In genomic region chr11:76608228-76608627, GRCh38 we compare ENCODE assay signal across 7 cellular contexts.
DNase-seq lines count a peak whose midpoint lies in the region; ATAC-seq, FAIRE-seq and TF ChIP-seq lines count a peak whose summit lies in the region.
"Not testable (repeated sequence)": the region's sequence is repeated elsewhere in the genome, so short reads cannot be mapped to it uniquely, and the experiment has no call there.

No MANE protein-coding gene starts in this region.

- not testable (repeated sequence) for H3K4me2 ChIP-seq in HepG2 (ENCODE audit: low read depth, low read length)

- CTCF ChIA-PET in HepG2 (lab: Yijun Ruan, JAX; ENCODE audit: low intra/inter-chr PET ratio, low total read pairs) = not testable (repeated sequence)

- not testable (repeated sequence) for H3K27ac ChIP-seq in colonic mucosa; HepG2 (ENCODE audit: extremely low read length, insufficient read depth, low read length); suprapubic skin

- not testable (repeated sequence) for TF ChIP-seq EP300 in HepG2 (IDR thresholded peaks at IDR 0.05; ENCODE audit: low read depth in 2 of 2, low read length in 2 of 2); HepG2 (CRISPR knock-in tag; IDR thresholded peaks at IDR 0.05; ENCODE audit: borderline replicate concordance); suprapubic skin (IDR thresholded peaks at IDR 0.05)

- H3K36me3 ChIP-seq in colonic mucosa; HepG2 (replicated peaks in 1 of 2; ENCODE audit: control insufficient read depth in 1 of 2, insufficient read depth in 2 of 2, low read length in 2 of 2); suprapubic skin: not testable (repeated sequence)

- ATAC-seq in HepG2 = not testable (repeated sequence)

- H4K20me1 ChIP-seq in HepG2 (ENCODE audit: insufficient read depth, low read length) = not testable (repeated sequence)

- peaks cover 41% of the 10 kb centered on the region for H3K4me1 Mint-ChIP-seq in glutamatergic neuron (ENCODE audit: low read depth, unreplicated experiment)

- TF ChIP-seq POLR2A in HepG2 (IDR thresholded peaks at IDR 0.05; ENCODE audit: insufficient read depth in 1 of 2, low read depth in 2 of 2, low read length in 2 of 2); suprapubic skin (IDR thresholded peaks at IDR 0.05): not testable (repeated sequence)

- not testable (repeated sequence) for TF ChIP-seq CTCF in colonic mucosa (IDR thresholded peaks at IDR 0.05); glutamatergic neuron (IDR thresholded peaks at IDR 0.05; ENCODE audit: partially characterized antibody, unreplicated experiment); HepG2 (CRISPR knock-in tag; IDR thresholded peaks at IDR 0.05); suprapubic skin (IDR thresholded peaks at IDR 0.05)

- not testable (repeated sequence) for H3K9me3 ChIP-seq in colonic mucosa; HepG2 (ENCODE audit: low read length); suprapubic skin

- peaks cover 21% of the 10 kb centered on the region for H3K9me3 Mint-ChIP-seq in glutamatergic neuron (ENCODE audit: unreplicated experiment)

- peak; percentile 1 for DNase-seq in activated CD4-positive, alpha-beta T cell treated with anti-CD3 and anti-CD28 coated beads for 1 hour
- peak; percentile 25 for DNase-seq in activated CD8-positive, alpha-beta memory T cell treated with anti-CD3 and anti-CD28 coated beads, Interleukin-2, amount 50 U/mL, for 48 hours
- DNase-seq in colonic mucosa (peak; percentile 14), cardiac septum (ENCODE audit: low spot score) (peak; percentile 35), suprapubic skin (ENCODE audit: low spot score in 2 of 2) (peak; percentile 54 to 71)
- not testable (repeated sequence) for DNase-seq in glutamatergic neuron; HepG2 (ENCODE audit: low spot score)

- POLR2A ChIA-PET in HepG2 (lab: Yijun Ruan, JAX) = not testable (repeated sequence)

- peak overlapping the region; percentile 6 for H3K4me3 Mint-ChIP-seq in glutamatergic neuron (ENCODE audit: unreplicated experiment)

- WGBS in HepG2 (ENCODE audit: low lambda C conversion rate) = 73% methylated on average over 8 of the region's 11 CpGs
- WGBS in suprapubic skin = 96% methylated on average over 10 of the region's 11 CpGs

- peaks cover 12% of the 10 kb centered on the region for H3K27me3 Mint-ChIP-seq in glutamatergic neuron (ENCODE audit: unreplicated experiment)

- not testable (repeated sequence) for H3K9ac ChIP-seq in colonic mucosa (ENCODE audit: low read depth in 2 of 2, low read length in 2 of 2); HepG2 (ENCODE audit: insufficient read depth, low read depth, low read length)

- not testable (repeated sequence) for FAIRE-seq in HepG2 (lab: Jason Lieb, UNC)

- intact Hi-C loops in colonic mucosa (cut with DNase I); HepG2 (cut with micrococcal nuclease; ENCODE audit: unreplicated experiment): not testable (repeated sequence)
- intact Hi-C loops in cardiac septum (cut with DNase I) = loop anchor here (5.0 kb wide), 1 partner anchor 44 kb away; no protein-coding TSS in a partner anchor

- peaks cover 14% of the 10 kb centered on the region for H3K36me3 Mint-ChIP-seq in glutamatergic neuron (ENCODE audit: unreplicated experiment)

- H3K4me1 ChIP-seq in colonic mucosa = peaks cover 11% of the 10 kb centered on the region
- not testable (repeated sequence) for H3K4me1 ChIP-seq in HepG2 (ENCODE audit: insufficient read depth, low read length)
- H3K4me1 ChIP-seq in suprapubic skin = peaks cover 47% of the 10 kb centered on the region

- in situ Hi-C loops in HepG2 (cut with HindIII; ENCODE audit: extremely low pct_ligation_motif_present, low pct_unique_long_range_greater_than_20kb) = not testable (repeated sequence)

- not testable (repeated sequence) for TF ChIP-seq RAD21 in HepG2 (CRISPR knock-in tag; IDR thresholded peaks at IDR 0.05)

- H3K4me3 ChIP-seq in colonic mucosa; HepG2 (replicated peaks in 1 of 3; ENCODE audit: insufficient read depth in 1 of 3, low read depth in 2 of 3, low read length in 3 of 3); suprapubic skin: not testable (repeated sequence)

- not testable (repeated sequence) for H2AFZ ChIP-seq in HepG2 (ENCODE audit: low read length)

- not testable (repeated sequence) for BruUV-seq in HepG2 (replicated peaks; lab: Mats Ljungman, UMichigan)

- H3K27ac Mint-ChIP-seq in glutamatergic neuron (ENCODE audit: unreplicated experiment) = not testable (repeated sequence)

- H3K27me3 ChIP-seq in colonic mucosa, suprapubic skin: not testable (repeated sequence)
- peaks cover 0 to 12% of the 10 kb centered on the region in 2 experiments; a peak in 2 of 5 replicates for H3K27me3 ChIP-seq in HepG2 (ENCODE audit: control insufficient read depth in 1 of 2, insufficient read depth in 2 of 2, low read length in 2 of 2)

- not testable (repeated sequence) for H3K79me2 ChIP-seq in HepG2 (ENCODE audit: insufficient read depth, low read length)

TF ChIP-seq in HepG2, 621 proteins besides CTCF, POLR2A, EP300 and RAD21:
- peak; percentile 17; the same call in 1 of the 2 replicates for TF ChIP-seq NFYC (CRISPR knock-in tag; IDR thresholded peaks at IDR 0.05)
- peak; percentile 37; the same call in 1 of the 2 replicates for TF ChIP-seq NFYB (CRISPR knock-in tag; IDR thresholded peaks at IDR 0.05)
